In the genomic region with DNA sequence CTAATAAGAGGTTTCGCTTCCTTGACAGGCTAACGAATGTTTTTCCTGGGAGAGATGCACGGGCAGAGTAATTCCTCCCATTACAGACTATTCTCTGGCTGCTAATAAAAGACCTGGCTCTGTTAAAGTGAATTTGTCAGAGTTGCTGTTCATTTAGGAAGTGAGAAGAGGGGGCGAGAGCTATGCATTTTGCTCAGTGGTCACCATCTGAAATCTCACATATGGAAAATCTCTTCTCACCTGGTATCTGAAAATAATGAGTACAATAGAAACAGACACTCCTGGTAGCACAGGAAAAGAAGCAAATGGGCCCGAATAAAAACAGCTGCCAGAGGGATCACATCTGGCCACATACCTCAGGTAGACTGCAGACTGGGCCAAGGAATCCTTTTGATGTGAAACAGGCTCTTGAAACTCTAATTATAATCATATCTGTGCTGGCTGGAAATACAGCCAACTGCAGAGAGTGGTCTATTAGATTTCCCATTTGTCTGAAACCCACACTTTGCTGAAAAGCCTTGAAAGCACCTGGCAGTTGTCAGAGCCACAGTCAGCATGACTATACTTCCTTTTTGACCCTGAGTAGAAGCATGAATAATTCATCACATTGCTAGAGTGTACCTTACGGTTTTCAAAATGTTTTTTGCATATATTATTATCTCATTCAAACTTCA, we compare ENCODE assay signal across 13 cellular contexts. TPM values are rescaled to one million over a fixed set of nuclear protein-coding genes. Genes with fewer than 3 reads are reported as not detected.
A peak's percentile ranks its signal among the peaks of the same experiment; 100 is the strongest.
DNase-seq lines count a peak whose midpoint lies in the region; ATAC-seq and TF ChIP-seq lines count a peak whose summit lies in the region.
"Had no signal": no experiment of that assay in that cellular context is flagged by ENCODE, and none has a peak within 500 bp of the region (broad histone marks: within the 10 kb centered on the region; RNA-seq: fewer than 3 reads in every experiment).

No MANE protein-coding gene starts in this region.

- H3K14ac ChIP-seq in trophoblast cell (ENCODE audit: low read length) = no peak overlapping the region

- peak overlapping the region; percentile 59 for H3K27ac ChIP-seq in trophoblast cell (ENCODE audit: low read depth, low read length)
- H3K27ac ChIP-seq: SJCRH30 had no signal

- H2AK5ac ChIP-seq in trophoblast cell (ENCODE audit: low read length) = no peak overlapping the region

- no peaks in the 10 kb centered on the region for H3K27me3 Mint-ChIP-seq in activated T-cell treated with anti-CD3 and anti-CD28 coated beads, Interleukin-2, amount 50 U/mL, for 24 hours
- no peaks in the 10 kb centered on the region for H3K27me3 Mint-ChIP-seq in activated CD4-positive, alpha-beta memory T cell treated with anti-CD3 and anti-CD28 coated beads, Interleukin-2, amount 10 ng/mL, durations not matched to agents 7 days and 5 days
- H3K27me3 Mint-ChIP-seq in progenitor cell of endocrine pancreas = no peaks in the 10 kb centered on the region

- peak overlapping the region; percentile 50 for H3K4me3 Mint-ChIP-seq in activated T-cell treated with anti-CD3 and anti-CD28 coated beads, Interleukin-2, amount 50 U/mL, for 24 hours
- no peak overlapping the region for H3K4me3 Mint-ChIP-seq in activated CD4-positive, alpha-beta memory T cell treated with anti-CD3 and anti-CD28 coated beads, Interleukin-2, amount 10 ng/mL, durations not matched to agents 7 days and 5 days
- H3K4me3 Mint-ChIP-seq in progenitor cell of endocrine pancreas (ENCODE audit: low read depth) = no peak overlapping the region
- H3K4me3 Mint-ChIP-seq: WTC11 had no signal

- no peaks in the 10 kb centered on the region for H3K27me3 ChIP-seq in trophoblast cell (ENCODE audit: insufficient read depth, low read length)
- H3K27me3 ChIP-seq: SJCRH30 had no signal

- H4K91ac ChIP-seq in trophoblast cell (ENCODE audit: low read depth, low read length) = no peak overlapping the region

- H2BK120ac ChIP-seq in trophoblast cell (ENCODE audit: insufficient read depth, low read length, poor library complexity) = no peak overlapping the region

- no peak overlapping the region for H3K4ac ChIP-seq in trophoblast cell (ENCODE audit: low read depth, low read length)

- no peak overlapping the region for H3K9ac ChIP-seq in trophoblast cell (ENCODE audit: low read length)

- no peak overlapping the region for H3K4me2 ChIP-seq in trophoblast cell (ENCODE audit: low read length)

- no peak overlapping the region for H4K8ac ChIP-seq in trophoblast cell (ENCODE audit: low read depth, low read length)

- no peaks in the 10 kb centered on the region for H3K36me3 ChIP-seq in trophoblast cell (ENCODE audit: control insufficient read depth in 1 of 2, insufficient read depth in 2 of 2, low read length in 2 of 2)
- H3K36me3 ChIP-seq: SJCRH30 had no signal

- CTCF ChIA-PET in activated CD4-positive, alpha-beta memory T cell treated with anti-CD3 and anti-CD28 coated beads, Interleukin-2, amount 10 ng/mL, durations not matched to agents 7 days and 5 days (lab: Charles Lee) = no interaction called here

- H2AFZ ChIP-seq in trophoblast cell (ENCODE audit: insufficient read depth, low read length, poor library complexity) = no peak overlapping the region

- H3K4me1 ChIP-seq in trophoblast cell (ENCODE audit: control insufficient read depth in 1 of 2, insufficient read depth in 2 of 2, low read length in 2 of 2) = peaks cover 0 to 8% of the 10 kb centered on the region in 2 experiments

- H3K27ac Mint-ChIP-seq in activated T-cell treated with anti-CD3 and anti-CD28 coated beads, Interleukin-2, amount 50 U/mL, for 24 hours = peak overlapping the region; percentile 96
- H3K27ac Mint-ChIP-seq in activated CD4-positive, alpha-beta memory T cell treated with anti-CD3 and anti-CD28 coated beads, Interleukin-2, amount 10 ng/mL, durations not matched to agents 7 days and 5 days = peak overlapping the region; percentile 76
- no peak overlapping the region for H3K27ac Mint-ChIP-seq in progenitor cell of endocrine pancreas
- H3K27ac Mint-ChIP-seq: WTC11 had no signal

- no peak overlapping the region for H3K4me3 ChIP-seq in trophoblast cell (ENCODE audit: low read depth, low read length)
- H3K4me3 ChIP-seq: SJCRH30 had no signal

- H3K79me1 ChIP-seq in trophoblast cell (ENCODE audit: low read length) = peaks cover 9% of the 10 kb centered on the region

- no peak overlapping the region for H4K12ac ChIP-seq in trophoblast cell (ENCODE audit: low read depth, low read length)

- peak; percentile 52 for ATAC-seq in GM21723 (IDR thresholded peaks at IDR 0.05; ENCODE audit: unreplicated experiment)
- no peak for ATAC-seq in HG03135 (IDR thresholded peaks at IDR 0.05; ENCODE audit: unreplicated experiment)
- ATAC-seq: esophagus mucosa, WTC11 had no signal

- H2BK5ac ChIP-seq in trophoblast cell (ENCODE audit: low read depth, low read length, poor library complexity) = peak overlapping the region; percentile 44

- no peak overlapping the region for H3K18ac ChIP-seq in trophoblast cell (ENCODE audit: low read length)

- WGBS in trophoblast cell (ENCODE audit: extremely low coverage, insufficient coverage, insufficient read length) = no CpG with 5 or more reads among the region's 6 CpGs

- no peaks in the 10 kb centered on the region for H3K79me2 ChIP-seq in trophoblast cell (ENCODE audit: control insufficient read depth, insufficient read depth, low read length, poor library complexity)

- no peak overlapping the region for H3K23ac ChIP-seq in trophoblast cell (ENCODE audit: low read length)

- no peak overlapping the region for H2BK12ac ChIP-seq in trophoblast cell (ENCODE audit: low read length)

- H3K36me3 Mint-ChIP-seq in activated T-cell treated with anti-CD3 and anti-CD28 coated beads, Interleukin-2, amount 50 U/mL, for 24 hours (ENCODE audit: low read depth) = peaks cover 31% of the 10 kb centered on the region
- peaks cover 22% of the 10 kb centered on the region for H3K36me3 Mint-ChIP-seq in activated CD4-positive, alpha-beta memory T cell treated with anti-CD3 and anti-CD28 coated beads, Interleukin-2, amount 10 ng/mL, durations not matched to agents 7 days and 5 days (ENCODE audit: low read depth)
- H3K36me3 Mint-ChIP-seq in progenitor cell of endocrine pancreas (ENCODE audit: insufficient read depth) = no peaks in the 10 kb centered on the region
- H3K36me3 Mint-ChIP-seq: WTC11 had no signal

- H3K9me3 ChIP-seq in trophoblast cell (ENCODE audit: insufficient read depth, low read depth, low read length) = no peaks in the 10 kb centered on the region
- H3K9me3 ChIP-seq: SJCRH30 had no signal

- peaks cover 82% of the 10 kb centered on the region for H3K4me1 Mint-ChIP-seq in activated T-cell treated with anti-CD3 and anti-CD28 coated beads, Interleukin-2, amount 50 U/mL, for 24 hours (ENCODE audit: low read depth)
- peaks cover 50% of the 10 kb centered on the region for H3K4me1 Mint-ChIP-seq in activated CD4-positive, alpha-beta memory T cell treated with anti-CD3 and anti-CD28 coated beads, Interleukin-2, amount 10 ng/mL, durations not matched to agents 7 days and 5 days
- H3K4me1 Mint-ChIP-seq in progenitor cell of endocrine pancreas (ENCODE audit: low read depth) = peaks cover 3% of the 10 kb centered on the region

- no peak for TF ChIP-seq CTCF in progenitor cell of endocrine pancreas (IDR thresholded peaks at IDR 0.05; ENCODE audit: unreplicated experiment)

- peaks cover 5% of the 10 kb centered on the region for H3K9me3 Mint-ChIP-seq in activated T-cell treated with anti-CD3 and anti-CD28 coated beads, Interleukin-2, amount 50 U/mL, for 24 hours
- no peaks in the 10 kb centered on the region for H3K9me3 Mint-ChIP-seq in activated CD4-positive, alpha-beta memory T cell treated with anti-CD3 and anti-CD28 coated beads, Interleukin-2, amount 10 ng/mL, durations not matched to agents 7 days and 5 days
- peaks cover 3% of the 10 kb centered on the region for H3K9me3 Mint-ChIP-seq in progenitor cell of endocrine pancreas (ENCODE audit: low read depth)
- H3K9me3 Mint-ChIP-seq: WTC11 had no signal

- POLR2A ChIA-PET in activated CD4-positive, alpha-beta memory T cell treated with anti-CD3 and anti-CD28 coated beads, Interleukin-2, amount 10 ng/mL, durations not matched to agents 7 days and 5 days (lab: Charles Lee) = interaction anchor here (1.0 kb wide), 1 partner anchor 8 kb away, joined by 4 read pairs; no protein-coding TSS in a partner anchor

- DNase-seq in activated T-cell treated with anti-CD3 and anti-CD28 coated beads, Interleukin-2, amount 50 U/mL, for 24 hours = no peak
- DNase-seq in activated T-cell treated with anti-CD3 and anti-CD28 coated beads, Interleukin-2, amount 50 U/mL, for 48 hours = no peak
- no peak for DNase-seq in activated CD4-positive, alpha-beta memory T cell treated with anti-CD3 and anti-CD28 coated beads, Interleukin-2, amount 10 ng/mL, durations not matched to agents 7 days and 5 days
- no peak for DNase-seq in trophoblast cell
- DNase-seq in COLO668 (lab: John Stamatoyannopoulos, UW; ENCODE audit: unreplicated experiment) = no peak
- DNase-seq in progenitor cell of endocrine pancreas (ENCODE audit: low spot score, unreplicated experiment) = no peak
- DNase-seq: NCI-H2029 treated with DMSO at 0.1 percent for 48 hours, SJCRH30 had no signal

RNA-seq across cellular contexts. Expression of a gene that starts 33.6 kb away (rescaled TPM):
- total RNA-seq in activated CD4-positive, alpha-beta memory T cell treated with anti-CD3 and anti-CD28 coated beads, Interleukin-2, amount 10 ng/mL, durations not matched to agents 7 days and 5 days = 10 to 100 TPM; 15.4 to 18.5 TPM
- polyA plus RNA-seq in trophoblast cell (2013) = 0.17 and 0.44 TPM in 2 replicates
- total RNA-seq in progenitor cell of endocrine pancreas = 1.00 and 3.3 TPM in 2 replicates
- total RNA-seq: pulmonary artery endothelial cell had no signal
